Comparison of ENCODE assay signal across 8 cellular contexts in the genomic region with DNA sequence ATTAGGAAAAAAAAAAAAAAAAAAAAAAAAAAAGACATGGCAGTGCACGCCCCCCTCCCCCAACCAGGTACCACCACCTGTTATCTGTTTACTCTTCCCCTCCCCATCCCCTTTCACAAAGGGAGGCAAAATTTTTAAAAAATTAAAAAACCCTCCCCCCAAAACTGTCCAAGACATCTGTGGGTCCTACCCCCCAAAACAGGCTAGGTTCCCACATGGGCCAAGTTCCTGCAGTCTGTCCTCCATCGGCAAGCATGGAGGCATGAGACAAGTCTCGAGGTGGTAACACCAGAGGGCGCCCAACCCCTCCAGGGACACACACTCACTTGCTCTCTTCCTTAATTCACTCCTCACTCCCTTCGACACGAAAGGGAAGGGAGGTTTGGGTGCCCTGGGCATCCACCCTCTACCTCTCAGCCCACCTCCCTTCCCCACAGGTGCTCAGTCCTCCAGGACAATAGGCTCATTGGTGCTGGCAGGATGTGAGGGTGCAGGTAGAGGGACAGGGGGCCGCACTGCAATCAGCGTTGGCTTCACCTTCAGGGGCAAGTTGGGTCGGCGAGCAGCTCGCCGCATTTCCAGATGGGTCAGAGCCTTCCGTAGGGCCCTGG. TPM values are rescaled to one million over a fixed set of nuclear protein-coding genes. Genes with fewer than 3 reads are reported as not detected.
DNase-seq lines count a peak whose midpoint lies in the region; ATAC-seq and TF ChIP-seq lines count a peak whose summit lies in the region.

No MANE protein-coding gene starts in this region.

- ATAC-seq in GM18861 (IDR thresholded peaks at IDR 0.05; ENCODE audit: unreplicated experiment) (no peak), GM19455 (IDR thresholded peaks at IDR 0.05; ENCODE audit: unreplicated experiment) (no peak)

- H3K4me3 ChIP-seq in astrocyte of the cerebellum (ENCODE audit: low read depth, low read length) = no peak overlapping the region

- TF ChIP-seq CTCF in astrocyte of the cerebellum (IDR thresholded peaks at IDR 0.05; ENCODE audit: low read depth, low read length, missing control alignments) = peak; percentile 71

- in situ Hi-C loops in G401 (cut with HindIII; ENCODE audit: low sequenced_read_pairs) (no loop called here), astrocyte of the cerebellum (cut with HindIII; ENCODE audit: low sequenced_read_pairs) (no loop called here)

- DNase-seq in G401 (ENCODE audit: low spot score) (peak; percentile 58), MV-4-11 (lab: John Stamatoyannopoulos, UW) (peak; percentile 85), T-helper 2 cell (peak; percentile 40 to 87 (median 67)), astrocyte of the cerebellum (ENCODE audit: low read depth) (no peak), iPS-NIHi11 (ENCODE audit: low spot score) (peak; percentile 53)
- peak; percentile 50 to 58 for DNase-seq in stimulated activated CD4-positive, alpha-beta T cell treated with anti-CD3 and anti-CD28 coated beads, Interleukin-15, amount 100 ng/mL, for 1 hour (ENCODE audit: low read depth in 1 of 2, low spot score in 1 of 2)

RNA-seq across cellular contexts. Expression of gene TUT1, which starts 2.2 kb away (rescaled TPM):
- 16.5 and 17.6 TPM in 2 replicates for total RNA-seq in G401 (2014; rRNA removed; shearing (Covaris generic))

RNA-seq across cellular contexts. Expression of gene MTA2, which starts 8.1 kb away (rescaled TPM):
- total RNA-seq in G401 (2014; rRNA removed; shearing (Covaris generic)) = 190 and 224 TPM in 2 replicates

RNA-seq across cellular contexts. Expression of gene EML3, which starts 19.0 kb away (rescaled TPM):
- 33.2 and 55.7 TPM in 2 replicates for total RNA-seq in G401 (2014; rRNA removed; shearing (Covaris generic))

RNA-seq across cellular contexts. Expression of gene ROM1, which starts 19.5 kb away (rescaled TPM):
- total RNA-seq in G401 (2014; rRNA removed; shearing (Covaris generic)) = 14.2 and 14.9 TPM in 2 replicates

RNA-seq across cellular contexts. Expression of gene EEF1G, which starts 19.8 kb away (rescaled TPM):
- 3,525 and 3,828 TPM in 2 replicates for total RNA-seq in G401 (2014; rRNA removed; shearing (Covaris generic))
